9 cellular contexts compared by ENCODE assay signal in the genomic region with DNA sequence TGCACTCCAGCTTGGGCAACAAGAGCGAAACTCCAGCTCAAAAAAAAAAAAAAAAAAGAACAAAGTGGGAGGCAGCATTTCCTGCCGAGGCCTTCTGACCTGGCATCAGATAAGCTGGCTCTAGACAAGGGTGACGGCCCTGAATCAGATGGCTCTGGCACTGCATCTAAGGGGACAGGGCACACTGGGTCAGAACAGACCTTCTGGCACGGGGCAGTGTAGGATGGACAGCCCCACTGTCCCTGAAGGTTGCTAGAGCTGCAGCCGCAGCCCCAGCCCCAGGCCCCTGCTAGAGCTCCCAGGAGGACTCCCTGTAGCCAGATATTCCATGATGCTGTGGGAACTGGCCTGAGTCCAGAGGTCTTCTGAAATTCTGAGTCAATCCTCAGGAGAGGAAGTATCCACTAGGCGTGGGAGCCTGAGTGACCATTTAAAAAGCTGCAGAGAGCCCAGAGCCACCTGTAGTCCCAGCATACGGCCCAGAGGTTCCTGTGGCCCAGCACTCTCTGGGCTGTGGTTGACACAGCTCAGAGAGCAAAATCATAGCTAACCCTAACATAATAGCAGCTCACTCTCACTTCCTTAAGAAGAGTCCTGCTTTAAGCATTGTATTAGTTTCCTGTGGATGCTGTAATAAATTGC.
A peak's percentile ranks its signal among the peaks of the same experiment; 100 is the strongest.
DNase-seq lines count a peak whose midpoint lies in the region; ATAC-seq lines count a peak whose summit lies in the region.
"Had no signal": no experiment of that assay in that cellular context is flagged by ENCODE, and none has a peak within 500 bp of the region (broad histone marks: within the 10 kb centered on the region; RNA-seq: fewer than 3 reads in every experiment).

No MANE protein-coding gene starts in this region.

- H3K4me3 ChIP-seq in ACC112 (ENCODE audit: low read depth, low read length), result no peak overlapping the region
- no peak overlapping the region for H3K4me3 ChIP-seq in Karpas-422 (ENCODE audit: low read length)

- H3K27me3 ChIP-seq in ACC112 (ENCODE audit: insufficient read depth, low read length) (no peaks in the 10 kb centered on the region), Karpas-422 (ENCODE audit: low read length) (no peaks in the 10 kb centered on the region)

- DNase-seq in brain pericyte (ENCODE audit: low read depth, low spot score) (peak; percentile 43), sciatic nerve (ENCODE audit: low spot score) (peak; percentile 81), Karpas-422 (no peak), SK-N-DZ (ENCODE audit: low spot score) (no peak), NCI-H82 (lab: John Stamatoyannopoulos, UW) (no peak)

- H3K27ac ChIP-seq in ACC112 (ENCODE audit: low read depth, low read length), result peak overlapping the region; percentile 59; the same call in 1 of the 2 replicates
- H3K27ac ChIP-seq in Karpas-422 (ENCODE audit: low read length), result no peak overlapping the region
- H3K27ac ChIP-seq: parathyroid adenoma had no signal

- H4K20me1 ChIP-seq in Karpas-422 (ENCODE audit: insufficient read depth, low read depth, low read length), result no peaks in the 10 kb centered on the region

- no peaks in the 10 kb centered on the region for H3K9me3 ChIP-seq in Karpas-422 (ENCODE audit: low read length)

- H2AFZ ChIP-seq in ACC112 (ENCODE audit: low read length, unreplicated experiment) (no peak overlapping the region), Karpas-422 (ENCODE audit: low read length) (no peak overlapping the region)
- H2AFZ ChIP-seq: parathyroid adenoma had no signal

- no peak overlapping the region for H3K4me2 ChIP-seq in Karpas-422 (ENCODE audit: low read depth, low read length, poor library complexity, severe bottlenecking)

- no peaks in the 10 kb centered on the region for H3K36me3 ChIP-seq in ACC112 (ENCODE audit: insufficient read depth, low read length)
- no peaks in the 10 kb centered on the region for H3K36me3 ChIP-seq in Karpas-422 (ENCODE audit: insufficient read depth, low read length)

- ATAC-seq in GM19372 (IDR thresholded peaks at IDR 0.05; ENCODE audit: low read depth, unreplicated experiment), result peak; percentile 97
- ATAC-seq in HG03196 (IDR thresholded peaks at IDR 0.05; ENCODE audit: unreplicated experiment), result peak; percentile 98
- ATAC-seq in sciatic nerve, result peak; percentile 93

- H3K9ac ChIP-seq in Karpas-422 (ENCODE audit: low read length), result no peak overlapping the region
- H3K9ac ChIP-seq: parathyroid adenoma had no signal

- intact Hi-C loops in sciatic nerve (cut with DNase I), result no loop called here

- H3K79me2 ChIP-seq in ACC112 (ENCODE audit: control insufficient read depth, insufficient read depth, low read length, unreplicated experiment), result no peaks in the 10 kb centered on the region
- H3K79me2 ChIP-seq in Karpas-422 (ENCODE audit: low read length), result no peaks in the 10 kb centered on the region
- H3K79me2 ChIP-seq: parathyroid adenoma had no signal

- H3K9me2 ChIP-seq in Karpas-422 (replicated peaks; ENCODE audit: insufficient read depth, low read length), result no peaks in the 10 kb centered on the region

- H3K4me1 ChIP-seq in ACC112 (ENCODE audit: control insufficient read depth, insufficient read depth, low read length, unreplicated experiment) (peaks cover 17% of the 10 kb centered on the region), Karpas-422 (ENCODE audit: low read length) (no peaks in the 10 kb centered on the region)
- H3K4me1 ChIP-seq: parathyroid adenoma had no signal

Comparison
In these comparisons a context has a peak if more than half of its experiments do, and no peak if none do; other contexts are left out.
1. DNase-seq: peak in brain pericyte (single experiment) and sciatic nerve (single experiment); none in Karpas-422 (single experiment), SK-N-DZ (single experiment) and NCI-H82 (single experiment).
2. Peak in every context shown above with its lines, with median percentiles within 50 percentile points of each other: ATAC-seq.